In the genomic region with DNA sequence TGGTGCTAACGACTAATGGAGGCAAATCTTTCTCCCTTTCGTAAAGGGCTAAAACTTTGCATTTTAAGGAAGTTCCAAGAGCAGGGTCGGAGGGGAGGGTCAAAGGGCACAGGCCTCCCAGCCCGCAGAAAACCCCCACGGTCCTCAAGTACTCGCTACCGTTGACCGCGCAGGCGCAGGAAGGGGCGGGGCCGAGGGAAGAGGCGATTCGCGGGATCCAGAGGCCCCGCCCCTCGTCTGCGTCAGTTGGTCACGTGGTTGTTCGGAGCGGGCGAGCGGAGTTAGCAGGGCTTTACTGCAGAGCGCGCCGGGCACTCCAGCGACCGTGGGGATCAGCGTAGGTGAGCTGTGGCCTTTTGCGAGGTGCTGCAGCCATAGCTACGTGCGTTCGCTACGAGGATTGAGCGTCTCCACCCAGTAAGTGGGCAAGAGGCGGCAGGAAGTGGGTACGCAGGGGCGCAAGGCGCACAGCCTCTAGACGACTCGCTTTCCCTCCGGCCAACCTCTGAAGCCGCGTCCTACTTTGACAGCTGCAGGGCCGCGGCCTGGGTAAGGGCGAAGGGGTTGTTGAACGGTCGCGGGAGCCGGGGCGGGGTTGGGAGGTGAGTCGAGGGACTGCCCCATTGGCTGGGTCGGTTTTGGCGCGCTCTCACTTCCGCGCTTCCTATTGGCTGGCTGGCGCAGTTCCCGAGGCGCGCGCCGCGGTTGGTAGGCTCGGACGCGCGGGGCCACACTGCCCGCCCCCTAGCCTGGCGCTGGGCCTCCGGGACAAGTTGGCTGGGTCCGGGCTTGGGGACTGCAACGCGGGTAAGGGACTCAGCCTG, we compare ENCODE assay signal across 1 cellular context.
TF ChIP-seq lines count a peak whose summit lies in the region.

A gene (plus strand): TSS at position 242 of the 824 bp plus-strand sequence. CDS start 2,310 bp downstream, outside the sequence.

TF ChIP-seq in HepG2, 621 proteins besides CTCF, POLR2A, EP300 and RAD21 (continued from another document and continues in another):
- TF ChIP-seq, protein P1, sequence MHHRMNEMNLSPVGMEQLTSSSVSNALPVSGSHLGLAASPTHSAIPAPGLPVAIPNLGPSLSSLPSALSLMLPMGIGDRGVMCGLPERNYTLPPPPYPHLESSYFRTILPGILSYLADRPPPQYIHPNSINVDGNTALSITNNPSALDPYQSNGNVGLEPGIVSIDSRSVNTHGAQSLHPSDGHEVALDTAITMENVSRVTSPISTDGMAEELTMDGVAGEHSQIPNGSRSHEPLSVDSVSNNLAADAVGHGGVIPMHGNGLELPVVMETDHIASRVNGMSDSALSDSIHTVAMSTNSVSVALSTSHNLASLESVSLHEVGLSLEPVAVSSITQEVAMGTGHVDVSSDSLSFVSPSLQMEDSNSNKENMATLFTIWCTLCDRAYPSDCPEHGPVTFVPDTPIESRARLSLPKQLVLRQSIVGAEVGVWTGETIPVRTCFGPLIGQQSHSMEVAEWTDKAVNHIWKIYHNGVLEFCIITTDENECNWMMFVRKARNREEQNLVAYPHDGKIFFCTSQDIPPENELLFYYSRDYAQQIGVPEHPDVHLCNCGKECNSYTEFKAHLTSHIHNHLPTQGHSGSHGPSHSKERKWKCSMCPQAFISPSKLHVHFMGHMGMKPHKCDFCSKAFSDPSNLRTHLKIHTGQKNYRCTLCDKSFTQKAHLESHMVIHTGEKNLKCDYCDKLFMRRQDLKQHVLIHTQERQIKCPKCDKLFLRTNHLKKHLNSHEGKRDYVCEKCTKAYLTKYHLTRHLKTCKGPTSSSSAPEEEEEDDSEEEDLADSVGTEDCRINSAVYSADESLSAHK (CRISPR knock-in tag; IDR thresholded peaks at IDR 0.05; ENCODE audit: borderline replicate concordance) = 0 out of 2 replicates have a peak, but pooled peaks have one; percentile 65
- TF ChIP-seq ADNP (CRISPR knock-in tag; IDR thresholded peaks at IDR 0.05) (0 out of 2 replicates have a peak, but pooled peaks have one; percentile 24), ZNF678 (CRISPR knock-in tag; IDR thresholded peaks at IDR 0.05) (peak; percentile 96), ARID2 (CRISPR knock-in tag; IDR thresholded peaks at IDR 0.05; ENCODE audit: borderline replicate concordance) (peak; percentile 97), CEBPG (CRISPR knock-in tag; IDR thresholded peaks at IDR 0.05) (no peak), RARA (CRISPR knock-in tag; IDR thresholded peaks at IDR 0.05) (peak; percentile 36; the same call in 1 of the 2 replicates), GTF3A (CRISPR knock-in tag; conservative IDR thresholded peaks at IDR 0.05) (peak; percentile 99), KDM5B (CRISPR knock-in tag; IDR thresholded peaks at IDR 0.05; ENCODE audit: borderline replicate concordance) (peak; percentile 96), CHD4 (IDR thresholded peaks at IDR 0.05; ENCODE audit: borderline replicate concordance, low read length) (peak; percentile 76; the same call in 1 of the 2 replicates), ZNF101 (CRISPR knock-in tag; IDR thresholded peaks at IDR 0.05; ENCODE audit: borderline replicate concordance, low read depth) (no peak), ZNF878 (CRISPR knock-in tag; IDR thresholded peaks at IDR 0.05) (peak; percentile 88), ZFP36L2 (CRISPR knock-in tag; IDR thresholded peaks at IDR 0.05) (0 out of 2 replicates have a peak, but pooled peaks have one; percentile 29), ZNF232 (CRISPR knock-in tag; IDR thresholded peaks at IDR 0.05; ENCODE audit: borderline replicate concordance) (peak; percentile 87), MAFG (CRISPR knock-in tag; IDR thresholded peaks at IDR 0.05) (no peak), HES4 (CRISPR knock-in tag; IDR thresholded peaks at IDR 0.05; ENCODE audit: borderline replicate concordance) (0 out of 2 replicates have a peak, but pooled peaks have one; percentile 10), TOE1 (CRISPR knock-in tag; IDR thresholded peaks at IDR 0.05) (peak; percentile 83; the same call in 1 of the 2 replicates), ESRRA (CRISPR knock-in tag; IDR thresholded peaks at IDR 0.05; ENCODE audit: low read depth) (peak; percentile 82), NBN (conservative IDR thresholded peaks at IDR 0.05) (no peak), MAF1 (CRISPR knock-in tag; IDR thresholded peaks at IDR 0.05; ENCODE audit: borderline replicate concordance) (peak; percentile 81; the same call in 1 of the 2 replicates), ZNF326 (CRISPR knock-in tag; IDR thresholded peaks at IDR 0.05; ENCODE audit: borderline replicate concordance) (no peak), HNRNPLL (IDR thresholded peaks at IDR 0.05; ENCODE audit: low read depth, low read length, poor library complexity, severe bottlenecking) (peak; percentile 66), ZSCAN22 (CRISPR knock-in tag; IDR thresholded peaks at IDR 0.05) (no peak), MYC (CRISPR knock-in tag; IDR thresholded peaks at IDR 0.05; ENCODE audit: borderline replicate concordance) (peak; percentile 92), ZNF205 (CRISPR knock-in tag; IDR thresholded peaks at IDR 0.05) (no peak; the same call in none of the 2 replicates), ZNF891 (CRISPR knock-in tag; IDR thresholded peaks at IDR 0.05) (peak; percentile 100), ZNF143 (CRISPR knock-in tag; IDR thresholded peaks at IDR 0.05) (no peak; the same call in none of the 2 replicates), SMARCC2 (IDR thresholded peaks at IDR 0.05) (no peak)
- TF ChIP-seq, protein P2, sequence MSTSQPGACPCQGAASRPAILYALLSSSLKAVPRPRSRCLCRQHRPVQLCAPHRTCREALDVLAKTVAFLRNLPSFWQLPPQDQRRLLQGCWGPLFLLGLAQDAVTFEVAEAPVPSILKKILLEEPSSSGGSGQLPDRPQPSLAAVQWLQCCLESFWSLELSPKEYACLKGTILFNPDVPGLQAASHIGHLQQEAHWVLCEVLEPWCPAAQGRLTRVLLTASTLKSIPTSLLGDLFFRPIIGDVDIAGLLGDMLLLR (CRISPR knock-in tag; IDR thresholded peaks at IDR 0.05) = peak; percentile 96
- TF ChIP-seq, protein P3, sequence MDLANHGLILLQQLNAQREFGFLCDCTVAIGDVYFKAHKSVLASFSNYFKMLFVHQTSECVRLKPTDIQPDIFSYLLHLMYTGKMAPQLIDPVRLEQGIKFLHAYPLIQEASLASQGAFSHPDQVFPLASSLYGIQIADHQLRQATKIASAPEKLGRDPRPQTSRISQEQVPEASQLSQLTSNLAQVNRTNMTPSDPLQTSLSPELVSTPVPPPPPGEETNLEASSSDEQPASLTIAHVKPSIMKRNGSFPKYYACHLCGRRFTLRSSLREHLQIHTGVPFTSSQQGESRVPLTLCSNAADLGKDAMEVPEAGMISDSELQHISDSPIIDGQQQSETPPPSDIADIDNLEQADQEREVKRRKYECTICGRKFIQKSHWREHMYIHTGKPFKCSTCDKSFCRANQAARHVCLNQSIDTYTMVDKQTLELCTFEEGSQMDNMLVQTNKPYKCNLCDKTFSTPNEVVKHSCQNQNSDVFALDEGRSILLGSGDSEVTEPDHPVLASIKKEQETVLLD (CRISPR knock-in tag; IDR thresholded peaks at IDR 0.05; ENCODE audit: low read depth) = no peak
- TF ChIP-seq, protein P4, sequence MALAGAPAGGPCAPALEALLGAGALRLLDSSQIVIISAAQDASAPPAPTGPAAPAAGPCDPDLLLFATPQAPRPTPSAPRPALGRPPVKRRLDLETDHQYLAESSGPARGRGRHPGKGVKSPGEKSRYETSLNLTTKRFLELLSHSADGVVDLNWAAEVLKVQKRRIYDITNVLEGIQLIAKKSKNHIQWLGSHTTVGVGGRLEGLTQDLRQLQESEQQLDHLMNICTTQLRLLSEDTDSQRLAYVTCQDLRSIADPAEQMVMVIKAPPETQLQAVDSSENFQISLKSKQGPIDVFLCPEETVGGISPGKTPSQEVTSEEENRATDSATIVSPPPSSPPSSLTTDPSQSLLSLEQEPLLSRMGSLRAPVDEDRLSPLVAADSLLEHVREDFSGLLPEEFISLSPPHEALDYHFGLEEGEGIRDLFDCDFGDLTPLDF (CRISPR knock-in tag; IDR thresholded peaks at IDR 0.05) = peak; percentile 100
- TF ChIP-seq, protein P5, sequence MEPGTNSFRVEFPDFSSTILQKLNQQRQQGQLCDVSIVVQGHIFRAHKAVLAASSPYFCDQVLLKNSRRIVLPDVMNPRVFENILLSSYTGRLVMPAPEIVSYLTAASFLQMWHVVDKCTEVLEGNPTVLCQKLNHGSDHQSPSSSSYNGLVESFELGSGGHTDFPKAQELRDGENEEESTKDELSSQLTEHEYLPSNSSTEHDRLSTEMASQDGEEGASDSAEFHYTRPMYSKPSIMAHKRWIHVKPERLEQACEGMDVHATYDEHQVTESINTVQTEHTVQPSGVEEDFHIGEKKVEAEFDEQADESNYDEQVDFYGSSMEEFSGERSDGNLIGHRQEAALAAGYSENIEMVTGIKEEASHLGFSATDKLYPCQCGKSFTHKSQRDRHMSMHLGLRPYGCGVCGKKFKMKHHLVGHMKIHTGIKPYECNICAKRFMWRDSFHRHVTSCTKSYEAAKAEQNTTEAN (CRISPR knock-in tag; conservative IDR thresholded peaks at IDR 0.05) = peak; percentile 54; the same call in 1 of the 2 replicates
- TF ChIP-seq, protein P6, sequence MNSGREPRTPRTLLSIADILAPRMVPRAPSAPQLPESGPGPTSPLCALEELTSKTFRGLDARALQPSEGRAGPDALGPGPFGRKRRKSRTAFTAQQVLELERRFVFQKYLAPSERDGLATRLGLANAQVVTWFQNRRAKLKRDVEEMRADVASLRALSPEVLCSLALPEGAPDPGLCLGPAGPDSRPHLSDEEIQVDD (CRISPR knock-in tag; IDR thresholded peaks at IDR 0.05; ENCODE audit: borderline replicate concordance) = no peak
- TF ChIP-seq, protein P7, sequence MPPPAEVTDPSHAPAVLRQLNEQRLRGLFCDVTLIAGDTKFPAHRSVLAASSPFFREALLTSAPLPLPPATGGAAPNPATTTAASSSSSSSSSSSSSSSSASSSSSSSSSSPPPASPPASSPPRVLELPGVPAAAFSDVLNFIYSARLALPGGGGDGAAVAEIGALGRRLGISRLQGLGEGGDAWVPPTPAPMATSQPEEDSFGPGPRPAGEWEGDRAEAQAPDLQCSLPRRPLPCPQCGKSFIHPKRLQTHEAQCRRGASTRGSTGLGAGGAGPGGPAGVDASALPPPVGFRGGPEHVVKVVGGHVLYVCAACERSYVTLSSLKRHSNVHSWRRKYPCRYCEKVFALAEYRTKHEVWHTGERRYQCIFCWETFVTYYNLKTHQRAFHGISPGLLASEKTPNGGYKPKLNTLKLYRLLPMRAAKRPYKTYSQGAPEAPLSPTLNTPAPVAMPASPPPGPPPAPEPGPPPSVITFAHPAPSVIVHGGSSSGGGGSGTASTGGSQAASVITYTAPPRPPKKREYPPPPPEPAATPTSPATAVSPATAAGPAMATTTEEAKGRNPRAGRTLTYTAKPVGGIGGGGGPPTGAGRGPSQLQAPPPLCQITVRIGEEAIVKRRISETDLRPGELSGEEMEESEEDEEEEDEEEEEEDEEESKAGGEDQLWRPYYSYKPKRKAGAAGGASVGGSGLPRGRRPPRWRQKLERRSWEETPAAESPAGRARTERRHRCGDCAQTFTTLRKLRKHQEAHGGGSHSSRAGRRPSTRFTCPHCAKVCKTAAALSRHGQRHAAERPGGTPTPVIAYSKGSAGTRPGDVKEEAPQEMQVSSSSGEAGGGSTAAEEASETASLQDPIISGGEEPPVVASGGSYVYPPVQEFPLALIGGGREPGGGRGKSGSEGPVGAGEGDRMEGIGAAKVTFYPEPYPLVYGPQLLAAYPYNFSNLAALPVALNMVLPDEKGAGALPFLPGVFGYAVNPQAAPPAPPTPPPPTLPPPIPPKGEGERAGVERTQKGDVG (CRISPR knock-in tag; IDR thresholded peaks at IDR 0.05; ENCODE audit: borderline replicate concordance) = peak; percentile 76; the same call in 1 of the 2 replicates
- TF ChIP-seq, protein P8, sequence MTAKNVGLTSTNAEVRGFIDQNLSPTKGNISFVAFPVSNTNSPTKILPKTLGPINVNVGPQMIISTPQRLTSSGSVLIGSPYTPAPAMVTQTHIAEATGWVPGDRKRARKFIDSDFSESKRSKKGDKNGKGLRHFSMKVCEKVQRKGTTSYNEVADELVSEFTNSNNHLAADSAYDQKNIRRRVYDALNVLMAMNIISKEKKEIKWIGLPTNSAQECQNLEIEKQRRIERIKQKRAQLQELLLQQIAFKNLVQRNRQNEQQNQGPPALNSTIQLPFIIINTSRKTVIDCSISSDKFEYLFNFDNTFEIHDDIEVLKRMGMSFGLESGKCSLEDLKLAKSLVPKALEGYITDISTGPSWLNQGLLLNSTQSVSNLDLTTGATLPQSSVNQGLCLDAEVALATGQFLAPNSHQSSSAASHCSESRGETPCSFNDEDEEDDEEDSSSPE (CRISPR knock-in tag; IDR thresholded peaks at IDR 0.05) = peak; percentile 100
